Comparison of ENCODE assay signal across 19 cellular contexts in genomic region chr1:83131692-83131955, GRCh38.
DNase-seq lines count a peak whose midpoint lies in the region; ATAC-seq and TF ChIP-seq lines count a peak whose summit lies in the region.
"Had no signal": no experiment of that assay in that cellular context is flagged by ENCODE, and none has a peak within 500 bp of the region (broad histone marks: within the 10 kb centered on the region; RNA-seq: fewer than 3 reads in every experiment).

No MANE protein-coding gene starts in this region.

- no peak overlapping the region for H3K27ac ChIP-seq in RWPE2 (ENCODE audit: poor library complexity, severe bottlenecking)
- H3K27ac ChIP-seq: BLaER1, PC-9 had no signal

- H3K36me3 ChIP-seq in RWPE2 (ENCODE audit: low read depth) = no peaks in the 10 kb centered on the region
- H3K36me3 ChIP-seq: BLaER1 had no signal

- H3K27ac Mint-ChIP-seq in osteocyte (ENCODE audit: unreplicated experiment) = no peak overlapping the region
- H3K27ac Mint-ChIP-seq: CD4-positive, CD25-positive, alpha-beta regulatory T cell had no signal

- H3K4me3 Mint-ChIP-seq in osteocyte (ENCODE audit: unreplicated experiment) = no peak overlapping the region
- H3K4me3 Mint-ChIP-seq: CD4-positive, CD25-positive, alpha-beta regulatory T cell had no signal

- no peaks in the 10 kb centered on the region for H3K27me3 Mint-ChIP-seq in osteocyte (ENCODE audit: unreplicated experiment)
- H3K27me3 Mint-ChIP-seq: CD4-positive, CD25-positive, alpha-beta regulatory T cell had no signal

- no peak overlapping the region for H3K4me3 ChIP-seq in RWPE2 (ENCODE audit: severe bottlenecking)
- H3K4me3 ChIP-seq: BLaER1, K562, PC-9 had no signal

- H3K4me1 ChIP-seq in RWPE2 (ENCODE audit: insufficient read depth, poor library complexity, severe bottlenecking) = no peaks in the 10 kb centered on the region
- H3K4me1 ChIP-seq: BLaER1 had no signal

- peaks cover 3% of the 10 kb centered on the region for H3K4me1 Mint-ChIP-seq in osteocyte (ENCODE audit: unreplicated experiment)
- H3K4me1 Mint-ChIP-seq: CD4-positive, CD25-positive, alpha-beta regulatory T cell had no signal

- H3K36me3 Mint-ChIP-seq in osteocyte (ENCODE audit: unreplicated experiment) = no peaks in the 10 kb centered on the region
- H3K36me3 Mint-ChIP-seq: CD4-positive, CD25-positive, alpha-beta regulatory T cell had no signal

- ATAC-seq in GM21717 (IDR thresholded peaks at IDR 0.05; ENCODE audit: unreplicated experiment) = peak; percentile 12
- ATAC-seq in RWPE2 (ENCODE audit: low read depth) = peak; percentile 61; the same call in 2 of the 3 replicates
- ATAC-seq in esophagus mucosa = peak; percentile 96
- ATAC-seq: K562 had no signal

- no peaks in the 10 kb centered on the region for H3K9me3 Mint-ChIP-seq in osteocyte (ENCODE audit: unreplicated experiment)

- no peaks in the 10 kb centered on the region for H3K27me3 ChIP-seq in RWPE2 (ENCODE audit: insufficient read depth, poor library complexity, severe bottlenecking)
- H3K27me3 ChIP-seq: BLaER1 had no signal

- TF ChIP-seq CTCF in RWPE2 (IDR thresholded peaks at IDR 0.05; ENCODE audit: poor library complexity, severe bottlenecking) (no peak), osteocyte (IDR thresholded peaks at IDR 0.05) (no peak)

- H3K9me3 ChIP-seq in RWPE2 (ENCODE audit: severe bottlenecking) = no peaks in the 10 kb centered on the region
- H3K9me3 ChIP-seq: BLaER1 had no signal

- DNase-seq in RWPE2 (ENCODE audit: low spot score) (no peak), renal cortical epithelial cell (ENCODE audit: low read depth) (peak; percentile 74), osteocyte (ENCODE audit: extremely low spot score, unreplicated experiment) (no peak), iPS-NIHi11 (ENCODE audit: low spot score) (no peak), NCI-H2107 (lab: John Stamatoyannopoulos, UW) (no peak)
- DNase-seq in activated CD4-positive, CD25-positive, alpha-beta regulatory T cell treated with anti-CD3 and anti-CD28 coated beads, Interleukin-2, amount 50 U/mL, for 72 hours = no peak
- DNase-seq: CD4-positive, CD25-positive, alpha-beta regulatory T cell; Kasumi-1; NCI-H1105 treated with DMSO at 0.1 percent for 48 hours; NCI-H2029; NCI-H446 treated with DMSO at 0.1 percent for 48 hours; NCI-H526; NK-92 treated with Interleukin-12 subunit alpha and Interleukin-12 subunit beta, amount 100 ng/mL, for 24 hours; PC-9; SHP77 had no signal

Comparison
In these comparisons a context has a peak if more than half of its experiments do, and no peak if none do; other contexts are left out.
1. ATAC-seq: peak in every context shown above with its lines; median percentile 96 in esophagus mucosa; 61 in RWPE2; 12 in GM21717.